ENCODE assay signal across 8 cellular contexts in genomic region chr20:45415822-45416637, GRCh38. TPM values are rescaled to one million over a fixed set of nuclear protein-coding genes. Genes with fewer than 3 reads are reported as not detected.
A peak's percentile ranks its signal among the peaks of the same experiment; 100 is the strongest.
DNase-seq lines count a peak whose midpoint lies in the region; TF ChIP-seq lines count a peak whose summit lies in the region.

TSS of gene PIGT (plus strand) at chr20:45416141. CDS start at chr20:45416157, 16 bp downstream.

- H3K36me3 ChIP-seq in ES-I3 (ENCODE audit: insufficient read depth, low read length): peaks cover 8% of the 10 kb centered on the region
- H3K36me3 ChIP-seq in H7 (replicated peaks; ENCODE audit: control insufficient read depth, insufficient read depth, low read length): peaks cover 15% of the 10 kb centered on the region
- peaks cover 23% of the 10 kb centered on the region for H3K36me3 ChIP-seq in MG63
- no peaks in the 10 kb centered on the region for H3K36me3 ChIP-seq in neural progenitor cell
- peaks cover 16 to 31% of the 10 kb centered on the region in 2 donors for H3K36me3 ChIP-seq in stomach smooth muscle (ENCODE audit: control insufficient read depth in 2 of 2, insufficient read depth in 2 of 2, low read length in 2 of 2)

- DNase-seq in H7 (peak; percentile 89), MG63 (peak; percentile 86), SIG-M5 treated with dmso at 0.1 percent for 504 hours (lab: John Stamatoyannopoulos, UW; ENCODE audit: unreplicated experiment) (peak; percentile 89), activated gamma-delta T cell (lab: John Stamatoyannopoulos, UW) (peak; percentile 72), foreskin fibroblast (peak; percentile 69 to 91), neural progenitor cell (ENCODE audit: low spot score) (peak; percentile 89)

- H3K36me3 Mint-ChIP-seq in neural progenitor cell: peaks cover 10% of the 10 kb centered on the region

- H3K9ac ChIP-seq in ES-I3 (ENCODE audit: low read depth, low read length) (peak within 1 kb of the TSS; percentile 73), neural progenitor cell (peak within 1 kb of the TSS; percentile 82), stomach smooth muscle (ENCODE audit: low read length in 2 of 2) (peak within 1 kb of the TSS; percentile 86 to 91)

- peak within 1 kb of the TSS; percentile 93 for H3K4me3 Mint-ChIP-seq in neural progenitor cell

- peak within 1 kb of the TSS; percentile 67 for H3K27ac Mint-ChIP-seq in neural progenitor cell

- H4K20me1 ChIP-seq in neural progenitor cell (ENCODE audit: low read depth): no peaks in the 10 kb centered on the region

- H3K4me3 ChIP-seq in H7 (ENCODE audit: insufficient read depth, low read depth, low read length) (peak within 1 kb of the TSS; percentile 87), MG63 (peak within 1 kb of the TSS; percentile 87), foreskin fibroblast (ENCODE audit: low read depth in 1 of 2, low read length in 2 of 2) (peak within 1 kb of the TSS; percentile 78 to 88), neural progenitor cell (peak within 1 kb of the TSS; percentile 87), stomach smooth muscle (ENCODE audit: low read length in 2 of 2) (peak within 1 kb of the TSS; percentile 91 to 99)

- H3K27me3 ChIP-seq in H7 (ENCODE audit: control insufficient read depth, insufficient read depth, low read length) (no peaks in the 10 kb centered on the region), MG63 (no peaks in the 10 kb centered on the region), neural progenitor cell (peaks cover 5% of the 10 kb centered on the region), stomach smooth muscle (ENCODE audit: control insufficient read depth in 1 of 2, insufficient read depth in 2 of 2, low read length in 2 of 2) (no peaks in the 10 kb centered on the region)

- H3K27ac ChIP-seq in neural progenitor cell (no peak within 1 kb of the TSS), stomach smooth muscle (ENCODE audit: low read length) (peak within 1 kb of the TSS; percentile 80)

- TF ChIP-seq CTCF in foreskin fibroblast (IDR thresholded peaks at IDR 0.05; ENCODE audit: low read depth, low read length): no peak
- TF ChIP-seq CTCF in neural progenitor cell (IDR thresholded peaks at IDR 0.05): no peak

- H3K9me3 Mint-ChIP-seq in neural progenitor cell: no peaks in the 10 kb centered on the region

- no peaks in the 10 kb centered on the region for H3K9me3 ChIP-seq in ES-I3 (ENCODE audit: control insufficient read depth, insufficient read depth, low read length)
- H3K9me3 ChIP-seq in MG63: no peaks in the 10 kb centered on the region
- no peaks in the 10 kb centered on the region for H3K9me3 ChIP-seq in neural progenitor cell (ENCODE audit: low read depth)
- no peaks in the 10 kb centered on the region for H3K9me3 ChIP-seq in stomach smooth muscle (ENCODE audit: control insufficient read depth in 2 of 2, low read length in 2 of 2)

- H2AFZ ChIP-seq in neural progenitor cell (replicated peaks): peak within 1 kb of the TSS; percentile 90

- H3K4me1 ChIP-seq in ES-I3 (ENCODE audit: insufficient read depth, low read length) (no peaks in the 10 kb centered on the region), neural progenitor cell (peaks cover 8% of the 10 kb centered on the region), stomach smooth muscle (ENCODE audit: control insufficient read depth, insufficient read depth, low read length) (peaks cover 27% of the 10 kb centered on the region)

- peaks cover 2% of the 10 kb centered on the region for H3K27me3 Mint-ChIP-seq in neural progenitor cell (ENCODE audit: insufficient read depth, low read depth)

- no peaks in the 10 kb centered on the region for H3F3A ChIP-seq in neural progenitor cell (ENCODE audit: low read depth)

- H3K4me1 Mint-ChIP-seq in neural progenitor cell: peaks cover 13% of the 10 kb centered on the region

- peak within 1 kb of the TSS; percentile 91 for H3K4me2 ChIP-seq in neural progenitor cell

- H3K79me2 ChIP-seq in neural progenitor cell (ENCODE audit: low read depth): peaks cover 23% of the 10 kb centered on the region

RNA-seq across cellular contexts. Expression of gene PIGT, which starts in this region (rescaled TPM):
- 67.9 and 70.5 TPM in 2 replicates for total RNA-seq in H7 (2014; rRNA removed; shearing (Covaris generic))
- 35.6 and 66.5 TPM in 2 replicates for total RNA-seq in MG63 (2014; rRNA removed; shearing (Covaris generic); ENCODE audit: low replicate concordance)
- total RNA-seq in neural progenitor cell (ENCODE audit: low replicate concordance): 24.5 and 57.3 TPM in 2 replicates
